In the genomic region with DNA sequence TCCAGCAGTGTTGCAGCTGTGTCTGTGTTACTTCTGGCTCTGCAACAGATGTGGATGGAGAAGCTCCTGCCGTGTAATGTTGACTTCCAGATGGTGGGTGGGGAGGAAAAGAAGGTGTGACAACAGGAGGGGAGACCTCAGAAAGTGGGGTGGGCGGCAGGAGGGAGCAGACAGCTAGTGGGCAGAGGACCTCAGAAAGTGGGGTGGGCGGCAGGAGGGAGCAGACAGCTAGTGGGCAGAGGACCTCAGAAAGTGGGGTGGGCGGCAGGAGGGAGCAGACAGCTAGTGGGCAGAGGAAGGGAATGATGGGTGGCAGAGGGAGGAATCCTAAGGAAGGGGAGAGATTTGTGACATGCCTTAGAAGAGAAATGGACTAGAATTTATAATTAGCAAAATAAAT, we compare ENCODE assay signal across 5 cellular contexts.
DNase-seq lines count a peak whose midpoint lies in the region; ATAC-seq and TF ChIP-seq lines count a peak whose summit lies in the region.
"Not testable (repeated sequence)": the region's sequence is repeated elsewhere in the genome, so short reads cannot be mapped to it uniquely, and the experiment has no call there.

No MANE protein-coding gene starts in this region.

- not testable (repeated sequence) for H4K8ac ChIP-seq in neuronal stem cell (ENCODE audit: low read depth, low read length)

- not testable (repeated sequence) for H3K4me2 ChIP-seq in neuronal stem cell (ENCODE audit: insufficient read depth, low read length, poor library complexity, severe bottlenecking)

- not testable (repeated sequence) for H2BK120ac ChIP-seq in neuronal stem cell (ENCODE audit: low read depth, low read length)

- H3K4me3 ChIP-seq in HEK293 (ENCODE audit: low read depth, low read length); neuronal stem cell (ENCODE audit: low read length in 2 of 2): not testable (repeated sequence)

- H3K18ac ChIP-seq in neuronal stem cell (ENCODE audit: low read length): not testable (repeated sequence)

- H3K4ac ChIP-seq in neuronal stem cell (ENCODE audit: low read length): not testable (repeated sequence)

- H3K9ac ChIP-seq in neuronal stem cell (ENCODE audit: low read depth, low read length, poor library complexity): not testable (repeated sequence)

- not testable (repeated sequence) for H3K27me3 Mint-ChIP-seq in activated CD4-positive, alpha-beta T cell treated with anti-CD3 and anti-CD28 coated beads, Interleukin-2, amount 10 ng/mL, durations not matched to agents 24 days and 14 days; activated T-cell treated with anti-CD3 and anti-CD28 coated beads, Interleukin-2, amount 50 U/mL, for 72 hours (ENCODE audit: low read depth)

- H2BK15ac ChIP-seq in neuronal stem cell (ENCODE audit: low read length): not testable (repeated sequence)

- H3K4me1 ChIP-seq in HEK293 (ENCODE audit: control insufficient read depth, insufficient read depth, low read length); neuronal stem cell (ENCODE audit: control insufficient read depth in 2 of 2, insufficient read depth in 1 of 2, low read depth in 1 of 2, low read length in 2 of 2): not testable (repeated sequence)

- not testable (repeated sequence) for H2BK5ac ChIP-seq in neuronal stem cell (ENCODE audit: low read length)

- H2BK12ac ChIP-seq in neuronal stem cell (ENCODE audit: low read length): not testable (repeated sequence)

- peak overlapping the region; percentile 20 for H3K23ac ChIP-seq in neuronal stem cell (ENCODE audit: low read depth, low read length, poor library complexity)

- not testable (repeated sequence) for H4K91ac ChIP-seq in neuronal stem cell (ENCODE audit: low read depth, low read length, poor library complexity)

- H3K36me3 Mint-ChIP-seq in activated CD4-positive, alpha-beta T cell treated with anti-CD3 and anti-CD28 coated beads, Interleukin-2, amount 10 ng/mL, durations not matched to agents 24 days and 14 days (ENCODE audit: low read depth): peaks cover 16% of the 10 kb centered on the region
- H3K36me3 Mint-ChIP-seq in activated T-cell treated with anti-CD3 and anti-CD28 coated beads, Interleukin-2, amount 50 U/mL, for 72 hours (ENCODE audit: insufficient read depth in 2 of 2): not testable (repeated sequence)

- TF ChIP-seq CTCF in HEK293 (tag by site-specific recombination; IDR thresholded peaks at IDR 0.05): not testable (repeated sequence)

- POLR2A ChIA-PET in HEK293 (lab: Yijun Ruan, JAX): not testable (repeated sequence)

- H3K27ac ChIP-seq in HEK293 (ENCODE audit: extremely low read depth, low read depth, low read length); neuronal stem cell (replicated peaks; ENCODE audit: low read length): not testable (repeated sequence)

- H2AFZ ChIP-seq in neuronal stem cell (ENCODE audit: low read length): not testable (repeated sequence)

- not testable (repeated sequence) for H2AK5ac ChIP-seq in neuronal stem cell (ENCODE audit: low read depth, low read length)

- H3K79me1 ChIP-seq in neuronal stem cell (ENCODE audit: low read depth, low read length): not testable (repeated sequence)

- not testable (repeated sequence) for H3K9me3 ChIP-seq in HEK293 (ENCODE audit: control insufficient read depth, insufficient read depth, low read depth, low read length); neuronal stem cell (replicated peaks in 1 of 2; ENCODE audit: control insufficient read depth in 2 of 2, insufficient read depth in 1 of 2, low read depth in 1 of 2, low read length in 2 of 2)

- not testable (repeated sequence) for H3K14ac ChIP-seq in neuronal stem cell (ENCODE audit: low read length)

- not testable (repeated sequence) for ATAC-seq in activated T-cell treated with anti-CD3 and anti-CD28 coated beads, Interleukin-2, amount 50 U/mL, for 72 hours (replicated peaks in 1 of 2)

- not testable (repeated sequence) for H3K27ac Mint-ChIP-seq in activated CD4-positive, alpha-beta T cell treated with anti-CD3 and anti-CD28 coated beads, Interleukin-2, amount 10 ng/mL, durations not matched to agents 24 days and 14 days
- H3K27ac Mint-ChIP-seq in activated T-cell treated with anti-CD3 and anti-CD28 coated beads, Interleukin-2, amount 50 U/mL, for 72 hours: peak overlapping the region; percentile 21

- DNase-seq in NCI-H69 (lab: John Stamatoyannopoulos, UW): peak; percentile 64
- peak; percentile 35 for DNase-seq in activated CD4-positive, alpha-beta T cell treated with anti-CD3 and anti-CD28 coated beads, Interleukin-2, amount 10 ng/mL, durations not matched to agents 24 days and 14 days
- not testable (repeated sequence) for DNase-seq in activated T-cell treated with anti-CD3 and anti-CD28 coated beads, Interleukin-2, amount 50 U/mL, for 72 hours; neuronal stem cell (ENCODE audit: low spot score)

- not testable (repeated sequence) for H3K9me3 Mint-ChIP-seq in activated CD4-positive, alpha-beta T cell treated with anti-CD3 and anti-CD28 coated beads, Interleukin-2, amount 10 ng/mL, durations not matched to agents 24 days and 14 days; activated T-cell treated with anti-CD3 and anti-CD28 coated beads, Interleukin-2, amount 50 U/mL, for 72 hours

- not testable (repeated sequence) for H3K27me3 ChIP-seq in neuronal stem cell (ENCODE audit: control insufficient read depth in 3 of 3, insufficient read depth in 3 of 3, low read depth in 1 of 3, low read length in 3 of 3)

- CTCF ChIA-PET in HEK293 (lab: Yijun Ruan, JAX): interaction anchor here (0.5 to 2.2 kb wide), 5 partner anchors 12 to 947 kb away, joined by 3 to 5 read pairs (median 4); no protein-coding TSS in a partner anchor

- no CpG with 5 or more reads among the region's 4 CpGs for WGBS in neuronal stem cell (ENCODE audit: extremely low coverage in 2 of 2, insufficient read length in 2 of 2, insufficient replicate concordance in 1 of 2), 2 donors

- not testable (repeated sequence) for H3K4me3 Mint-ChIP-seq in activated CD4-positive, alpha-beta T cell treated with anti-CD3 and anti-CD28 coated beads, Interleukin-2, amount 10 ng/mL, durations not matched to agents 24 days and 14 days; activated T-cell treated with anti-CD3 and anti-CD28 coated beads, Interleukin-2, amount 50 U/mL, for 72 hours

- peaks cover 9 to 21% of the 10 kb centered on the region in 2 experiments; a peak in 2 of 3 replicates for H3K36me3 ChIP-seq in HEK293 (ENCODE audit: control insufficient read depth in 2 of 2, insufficient read depth in 1 of 2, low read length in 2 of 2)
- H3K36me3 ChIP-seq in neuronal stem cell (replicated peaks in 1 of 2; ENCODE audit: control insufficient read depth in 2 of 2, insufficient read depth in 2 of 2, low read length in 2 of 2): not testable (repeated sequence)

- not testable (repeated sequence) for H3K4me1 Mint-ChIP-seq in activated CD4-positive, alpha-beta T cell treated with anti-CD3 and anti-CD28 coated beads, Interleukin-2, amount 10 ng/mL, durations not matched to agents 24 days and 14 days; activated T-cell treated with anti-CD3 and anti-CD28 coated beads, Interleukin-2, amount 50 U/mL, for 72 hours (ENCODE audit: low read depth)

- intact Hi-C loops in activated CD4-positive, alpha-beta T cell treated with anti-CD3 and anti-CD28 coated beads, Interleukin-2, amount 10 ng/mL, durations not matched to agents 24 days and 14 days (cut with micrococcal nuclease): not testable (repeated sequence)

TF ChIP-seq in HEK293, 187 proteins besides CTCF, POLR2A, EP300 and RAD21:
- TF ChIP-seq EGR2 (tag by site-specific recombination; IDR thresholded peaks at IDR 0.05; ENCODE audit: low read depth) (peak; percentile 99), ZFHX2 (tag by site-specific recombination; conservative IDR thresholded peaks at IDR 0.05) (peak; percentile 96)
